Comparison of ENCODE assay signal across 11 cellular contexts in genomic region chr4:130563891-130564418, GRCh38.
DNase-seq lines count a peak whose midpoint lies in the region; ATAC-seq and TF ChIP-seq lines count a peak whose summit lies in the region.
"Had no signal": no experiment of that assay in that cellular context is flagged by ENCODE, and none has a peak within 500 bp of the region (broad histone marks: within the 10 kb centered on the region; RNA-seq: fewer than 3 reads in every experiment).

No MANE protein-coding gene starts in this region.

- no peak overlapping the region for H3K18ac ChIP-seq in trophoblast cell (ENCODE audit: low read length)

- H3K27me3 Mint-ChIP-seq in GM23338 (ENCODE audit: insufficient read depth, low read depth, poor library complexity): peaks cover 3% of the 10 kb centered on the region
- H3K27me3 Mint-ChIP-seq: dendritic cell treated with granulocyte-macrophage colony-stimulating factor and Interleukin-4, amounts not matched to agents 40 ng/mL and 50 ng/mL, for 4 days had no signal

- H2BK12ac ChIP-seq in trophoblast cell (ENCODE audit: low read length): no peak overlapping the region

- no peaks in the 10 kb centered on the region for H3K79me1 ChIP-seq in trophoblast cell (ENCODE audit: low read length)

- peaks cover 8% of the 10 kb centered on the region; the same call in 1 of the 2 replicates for H3K36me3 ChIP-seq in GM23338 (ENCODE audit: insufficient read depth)
- H3K36me3 ChIP-seq in sigmoid colon: no peaks in the 10 kb centered on the region
- no peaks in the 10 kb centered on the region for H3K36me3 ChIP-seq in trophoblast cell (ENCODE audit: control insufficient read depth in 1 of 2, insufficient read depth in 2 of 2, low read length in 2 of 2)

- H3K36me3 Mint-ChIP-seq in GM23338 (ENCODE audit: low read depth): peaks cover 21% of the 10 kb centered on the region; the same call in 2 of the 3 replicates

- no peak overlapping the region for H3K14ac ChIP-seq in trophoblast cell (ENCODE audit: low read length)

- no peak overlapping the region for H4K12ac ChIP-seq in trophoblast cell (ENCODE audit: low read depth, low read length)

- H3K27me3 ChIP-seq in GM23338 (ENCODE audit: insufficient read depth) (no peaks in the 10 kb centered on the region), sigmoid colon (no peaks in the 10 kb centered on the region), trophoblast cell (ENCODE audit: insufficient read depth, low read length) (no peaks in the 10 kb centered on the region)

- intact Hi-C loops in sigmoid colon (cut with DNase I): no loop called here

- no peak for TF ChIP-seq CTCF in GM23338 (conservative IDR thresholded peaks at IDR 0.05; ENCODE audit: low read depth in 2 of 2)
- TF ChIP-seq CTCF in fibroblast of pulmonary artery (IDR thresholded peaks at IDR 0.05; ENCODE audit: low read length, missing control alignments): no peak
- TF ChIP-seq CTCF in sigmoid colon (IDR thresholded peaks at IDR 0.05): no peak

- peaks cover 18% of the 10 kb centered on the region; the same call in 2 of the 3 replicates for H3K9me3 Mint-ChIP-seq in GM23338

- H3K4me1 ChIP-seq in GM23338 (ENCODE audit: insufficient read depth) (peaks cover 13% of the 10 kb centered on the region; the same call in 1 of the 2 replicates), sigmoid colon (peaks cover 0 to 11% (median 5%) of the 10 kb centered on the region in 4 donors), trophoblast cell (ENCODE audit: control insufficient read depth in 1 of 2, insufficient read depth in 2 of 2, low read length in 2 of 2) (no peaks in the 10 kb centered on the region)

- DNase-seq in GM23338 (ENCODE audit: low spot score) (peak; percentile 17), T1000 (lab: John Stamatoyannopoulos, UW) (peak; percentile 22), fibroblast of pulmonary artery (ENCODE audit: low read depth) (no peak), sigmoid colon (no peak), NCI-H1105 (lab: John Stamatoyannopoulos, UW) (no peak), NCI-H526 (lab: John Stamatoyannopoulos, UW) (no peak), trophoblast cell (no peak)
- DNase-seq: activated CD4-positive, alpha-beta T cell treated with anti-CD3 and anti-CD28 coated beads for 1 hour; activated effector memory CD4-positive, alpha-beta T cell treated with Interleukin-2 at 50 U/mL for 16 hours had no signal

- H3K27ac Mint-ChIP-seq in GM23338: peak overlapping the region; percentile 46; the same call in 1 of the 2 replicates
- H3K27ac Mint-ChIP-seq: dendritic cell treated with granulocyte-macrophage colony-stimulating factor and Interleukin-4, amounts not matched to agents 40 ng/mL and 50 ng/mL, for 4 days had no signal

- WGBS in sigmoid colon, 2 donors: 23 to 37% methylated on average over 1 of the region's 1 CpG
- WGBS in trophoblast cell (ENCODE audit: extremely low coverage, insufficient coverage, insufficient read length): no CpG with 5 or more reads among the region's 1 CpG

- peaks cover 4% of the 10 kb centered on the region; the same call in 1 of the 2 replicates for H3K9me2 ChIP-seq in GM23338 (ENCODE audit: insufficient read depth)

- H3K23ac ChIP-seq in trophoblast cell (ENCODE audit: low read length): no peak overlapping the region

- H2BK120ac ChIP-seq in trophoblast cell (ENCODE audit: insufficient read depth, low read length, poor library complexity): no peak overlapping the region

- H2BK5ac ChIP-seq in trophoblast cell (ENCODE audit: low read depth, low read length, poor library complexity): no peak overlapping the region

- TF ChIP-seq EP300 in sigmoid colon (IDR thresholded peaks at IDR 0.05): no peak

- no peak overlapping the region for H3K4me3 Mint-ChIP-seq in GM23338
- H3K4me3 Mint-ChIP-seq: dendritic cell treated with granulocyte-macrophage colony-stimulating factor and Interleukin-4, amounts not matched to agents 40 ng/mL and 50 ng/mL, for 4 days had no signal

- no peak overlapping the region for H4K8ac ChIP-seq in trophoblast cell (ENCODE audit: low read depth, low read length)

- H3K4ac ChIP-seq in trophoblast cell (ENCODE audit: low read depth, low read length): no peak overlapping the region

- H3K9me3 ChIP-seq in sigmoid colon (no peaks in the 10 kb centered on the region), trophoblast cell (ENCODE audit: insufficient read depth, low read depth, low read length) (no peaks in the 10 kb centered on the region)

- H4K20me1 ChIP-seq in GM23338 (replicated peaks; ENCODE audit: insufficient read depth): no peaks in the 10 kb centered on the region

- H3K27ac ChIP-seq in GM23338 (ENCODE audit: low read depth) (no peak overlapping the region), sigmoid colon (no peak overlapping the region), trophoblast cell (ENCODE audit: low read depth, low read length) (no peak overlapping the region)

- TF ChIP-seq POLR2A in sigmoid colon (IDR thresholded peaks at IDR 0.05): no peak

- ATAC-seq in GM23338 (peak; percentile 63), HG02970 (IDR thresholded peaks at IDR 0.05; ENCODE audit: low FRiP score, unreplicated experiment) (no peak)

- no peak overlapping the region for H3K9ac ChIP-seq in trophoblast cell (ENCODE audit: low read length)

- H3K4me2 ChIP-seq in GM23338 (no peak overlapping the region), trophoblast cell (ENCODE audit: low read length) (no peak overlapping the region)

- H4K91ac ChIP-seq in trophoblast cell (ENCODE audit: low read depth, low read length): no peak overlapping the region

- H3K4me3 ChIP-seq in GM23338 (no peak overlapping the region), fibroblast of pulmonary artery (replicated peaks; ENCODE audit: low read depth, low read length) (peak overlapping the region; percentile 44), sigmoid colon (peak overlapping the region in 3 of 4 donors; percentile 17 to 39 (median 36)), trophoblast cell (ENCODE audit: low read depth, low read length) (no peak overlapping the region)

- no peak overlapping the region for H2AK5ac ChIP-seq in trophoblast cell (ENCODE audit: low read length)

- peaks cover 6% of the 10 kb centered on the region; the same call in 2 of the 3 replicates for H3K4me1 Mint-ChIP-seq in GM23338

- H3F3A ChIP-seq in GM23338 (replicated peaks; ENCODE audit: low read depth): no peaks in the 10 kb centered on the region

- H3K79me2 ChIP-seq in GM23338 (replicated peaks; ENCODE audit: insufficient read depth) (peaks cover 3% of the 10 kb centered on the region; the same call in 1 of the 2 replicates), trophoblast cell (ENCODE audit: control insufficient read depth, insufficient read depth, low read length, poor library complexity) (no peaks in the 10 kb centered on the region)

- H2AFZ ChIP-seq in GM23338 (peak overlapping the region; percentile 96), trophoblast cell (ENCODE audit: insufficient read depth, low read length, poor library complexity) (no peak overlapping the region)

TF ChIP-seq in GM23338, 12 proteins besides CTCF, POLR2A, EP300 and RAD21 (continues in another document):
- no peak for TF ChIP-seq EZH2phosphoT487 (IDR thresholded peaks at IDR 0.05; ENCODE audit: unreplicated experiment)
- no peak for TF ChIP-seq ZNF114 (CRISPR knock-in tag; IDR thresholded peaks at IDR 0.05)
- no peak for TF ChIP-seq NANOG (IDR thresholded peaks at IDR 0.05; ENCODE audit: borderline replicate concordance)
- TF ChIP-seq JUNB (IDR thresholded peaks at IDR 0.05; ENCODE audit: unreplicated experiment): no peak
- TF ChIP-seq, protein P1, sequence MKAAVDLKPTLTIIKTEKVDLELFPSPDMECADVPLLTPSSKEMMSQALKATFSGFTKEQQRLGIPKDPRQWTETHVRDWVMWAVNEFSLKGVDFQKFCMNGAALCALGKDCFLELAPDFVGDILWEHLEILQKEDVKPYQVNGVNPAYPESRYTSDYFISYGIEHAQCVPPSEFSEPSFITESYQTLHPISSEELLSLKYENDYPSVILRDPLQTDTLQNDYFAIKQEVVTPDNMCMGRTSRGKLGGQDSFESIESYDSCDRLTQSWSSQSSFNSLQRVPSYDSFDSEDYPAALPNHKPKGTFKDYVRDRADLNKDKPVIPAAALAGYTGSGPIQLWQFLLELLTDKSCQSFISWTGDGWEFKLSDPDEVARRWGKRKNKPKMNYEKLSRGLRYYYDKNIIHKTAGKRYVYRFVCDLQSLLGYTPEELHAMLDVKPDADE (IDR thresholded peaks at IDR 0.05): no peak

Comparison
In these comparisons a context has a peak if more than half of its experiments do, and no peak if none do; other contexts are left out.
1. DNase-seq: peak in GM23338 (single experiment) and T1000 (single experiment); none in fibroblast of pulmonary artery (single experiment), sigmoid colon (single experiment), NCI-H1105 (single experiment), NCI-H526 (0 of 2) and trophoblast cell (0 of 2).
2. H3K4me3 ChIP-seq: peak in fibroblast of pulmonary artery (single experiment) and sigmoid colon (3 of 4); none in GM23338 (single experiment) and trophoblast cell (single experiment).